ENCODE assay signal across 17 cellular contexts in genomic region chr2:54516842-54517241, GRCh38.
A peak's percentile ranks its signal among the peaks of the same experiment; 100 is the strongest.
DNase-seq lines count a peak whose midpoint lies in the region; ATAC-seq, FAIRE-seq and TF ChIP-seq lines count a peak whose summit lies in the region.
"Had no signal": no experiment of that assay in that cellular context is flagged by ENCODE, and none has a peak within 500 bp of the region (broad histone marks: within the 10 kb centered on the region; RNA-seq: fewer than 3 reads in every experiment).

No MANE protein-coding gene starts in this region.

- WGBS in K562 (ENCODE audit: insufficient coverage, low coverage, missing lambda C conversion rate) = 0% methylated on average over 2 of the region's 2 CpGs
- 61% methylated on average over 2 of the region's 2 CpGs for WGBS in smooth muscle cell (ENCODE audit: low lambda C conversion rate)

- no peak for TF ChIP-seq POLR2A in K562 (conservative IDR thresholded peaks at IDR 0.05)

- ATAC-seq in GM23338 (peak; percentile 78), K562 (no peak; the same call in 2 of the 3 replicates)
- ATAC-seq in activated CD4-positive, CD25-positive, alpha-beta regulatory T cell treated with anti-CD3 and anti-CD28 coated beads, Interleukin-2, amount 50 U/mL, for 24 hours = no peak
- ATAC-seq in stimulated activated memory B cell treated with anti-CD40 and anti-IgM and Interleukin-4, amounts not matched to agents 10 μg/mL and 1 μg/mL and 100 μg/mL, for 72 hours = no peak
- ATAC-seq: HCT116 had no signal

- H3F3A ChIP-seq in GM23338 (replicated peaks; ENCODE audit: low read depth) = no peaks in the 10 kb centered on the region
- peaks cover 14% of the 10 kb centered on the region for H3F3A ChIP-seq in smooth muscle cell (ENCODE audit: low read depth)

- H4K20me1 ChIP-seq in GM23338 (replicated peaks; ENCODE audit: insufficient read depth) = no peaks in the 10 kb centered on the region
- no peaks in the 10 kb centered on the region for H4K20me1 ChIP-seq in K562 (replicated peaks; ENCODE audit: control insufficient read depth, insufficient read depth, low read length)
- peaks cover 70% of the 10 kb centered on the region for H4K20me1 ChIP-seq in smooth muscle cell (ENCODE audit: low read depth)
- H4K20me1 ChIP-seq: BLaER1 treated with 17β-estradiol and CSF1 and Interleukin-3, amounts not matched to agents 10 nM and 100 nM had no signal

- H3K9ac ChIP-seq in K562 (ENCODE audit: insufficient read depth in 1 of 2, low read depth in 2 of 2, low read length in 2 of 2) (no peak overlapping the region), smooth muscle cell (ENCODE audit: low read depth) (no peak overlapping the region)
- H3K9ac ChIP-seq: BLaER1 treated with 17β-estradiol and CSF1 and Interleukin-3, amounts not matched to agents 10 nM and 100 nM had no signal

- no peak overlapping the region for H3K4me3 ChIP-seq in GM23338
- no peak overlapping the region for H3K4me3 ChIP-seq in K562
- no peak overlapping the region for H3K4me3 ChIP-seq in smooth muscle cell
- no peak overlapping the region for H3K4me3 ChIP-seq in SJCRH30
- H3K4me3 ChIP-seq: BLaER1 treated with 17β-estradiol and CSF1 and Interleukin-3, amounts not matched to agents 10 nM and 100 nM had no signal

- peaks cover 2% of the 10 kb centered on the region for H3K27me3 Mint-ChIP-seq in GM23338 (ENCODE audit: insufficient read depth, low read depth, poor library complexity)
- H3K27me3 Mint-ChIP-seq in stimulated activated memory B cell treated with anti-CD40 and anti-IgM and Interleukin-4, amounts not matched to agents 10 μg/mL and 1 μg/mL and 100 μg/mL, for 72 hours = peaks cover 11% of the 10 kb centered on the region

- FAIRE-seq in K562 (lab: Jason Lieb, UNC) = no peak
- FAIRE-seq: G401.6, GM12891 had no signal

- TF ChIP-seq RAD21 in K562 (CRISPR knock-in tag; conservative IDR thresholded peaks at IDR 0.05 in 1 of 2, IDR thresholded peaks at IDR 0.05 in 1 of 2) = no peak

- H3K4me2 ChIP-seq in GM23338 = peak overlapping the region; percentile 42
- H3K4me2 ChIP-seq in K562 (ENCODE audit: insufficient read depth, low read length) = no peak overlapping the region
- H3K4me2 ChIP-seq in smooth muscle cell = no peak overlapping the region
- H3K4me2 ChIP-seq: BLaER1 treated with 17β-estradiol and CSF1 and Interleukin-3, amounts not matched to agents 10 nM and 100 nM had no signal

- H3K36me3 ChIP-seq in GM23338 (ENCODE audit: insufficient read depth) (no peaks in the 10 kb centered on the region), K562 (ENCODE audit: control insufficient read depth, insufficient read depth, low read length) (no peaks in the 10 kb centered on the region), smooth muscle cell (ENCODE audit: low read depth) (no peaks in the 10 kb centered on the region), SJCRH30 (peaks cover 19% of the 10 kb centered on the region)
- H3K36me3 ChIP-seq: BLaER1 treated with 17β-estradiol and CSF1 and Interleukin-3, amounts not matched to agents 10 nM and 100 nM had no signal

- H3K9me3 Mint-ChIP-seq in GM23338 = no peaks in the 10 kb centered on the region
- no peaks in the 10 kb centered on the region for H3K9me3 Mint-ChIP-seq in stimulated activated memory B cell treated with anti-CD40 and anti-IgM and Interleukin-4, amounts not matched to agents 10 μg/mL and 1 μg/mL and 100 μg/mL, for 72 hours
- H3K9me3 Mint-ChIP-seq: CD4-positive, CD25-positive, alpha-beta regulatory T cell; IgD-negative memory B cell had no signal

- H3K27me3 ChIP-seq in GM23338 (ENCODE audit: insufficient read depth) (no peaks in the 10 kb centered on the region), K562 (ENCODE audit: control insufficient read depth in 2 of 2, insufficient read depth in 2 of 2, low read length in 2 of 2) (peaks cover 21 to 29% of the 10 kb centered on the region in 2 experiments; a peak in 4 of 5 replicates), smooth muscle cell (ENCODE audit: low read depth) (no peaks in the 10 kb centered on the region), SJCRH30 (no peaks in the 10 kb centered on the region)
- H3K27me3 ChIP-seq: BLaER1 treated with 17β-estradiol and CSF1 and Interleukin-3, amounts not matched to agents 10 nM and 100 nM had no signal

- H3K9me2 ChIP-seq in GM23338 (ENCODE audit: insufficient read depth) = no peaks in the 10 kb centered on the region

- H3K79me2 ChIP-seq in GM23338 (replicated peaks; ENCODE audit: insufficient read depth) (peaks cover 16% of the 10 kb centered on the region; the same call in 1 of the 2 replicates), K562 (ENCODE audit: control insufficient read depth, insufficient read depth, low read length) (no peaks in the 10 kb centered on the region), smooth muscle cell (ENCODE audit: low read depth) (peaks cover 88% of the 10 kb centered on the region)

- H3K27ac ChIP-seq in GM23338 (ENCODE audit: low read depth) = peak overlapping the region; percentile 26; the same call in 1 of the 2 replicates
- no peak overlapping the region for H3K27ac ChIP-seq in K562 (ENCODE audit: extremely low read depth, low read depth, low read length)
- H3K27ac ChIP-seq in smooth muscle cell (ENCODE audit: low read depth) = peak overlapping the region; percentile 10
- no peak overlapping the region for H3K27ac ChIP-seq in SJCRH30
- H3K27ac ChIP-seq: BLaER1 treated with 17β-estradiol and CSF1 and Interleukin-3, amounts not matched to agents 10 nM and 100 nM had no signal

- H3K36me3 Mint-ChIP-seq in GM23338 (ENCODE audit: low read depth) = no peaks in the 10 kb centered on the region
- H3K36me3 Mint-ChIP-seq in stimulated activated memory B cell treated with anti-CD40 and anti-IgM and Interleukin-4, amounts not matched to agents 10 μg/mL and 1 μg/mL and 100 μg/mL, for 72 hours = no peaks in the 10 kb centered on the region
- H3K36me3 Mint-ChIP-seq: CD4-positive, CD25-positive, alpha-beta regulatory T cell; IgD-negative memory B cell had no signal

- H3K4me1 ChIP-seq in GM23338 (ENCODE audit: insufficient read depth) (peaks cover 26% of the 10 kb centered on the region), K562 (replicated peaks in 1 of 2; ENCODE audit: control insufficient read depth in 2 of 2, insufficient read depth in 2 of 2, low read length in 2 of 2) (no peaks in the 10 kb centered on the region), smooth muscle cell (ENCODE audit: low read depth) (peaks cover 16% of the 10 kb centered on the region), SJCRH30 (peaks cover 14% of the 10 kb centered on the region; the same call in 1 of the 2 replicates)

- H3K4me1 Mint-ChIP-seq in GM23338 = peaks cover 42% of the 10 kb centered on the region
- no peaks in the 10 kb centered on the region for H3K4me1 Mint-ChIP-seq in stimulated activated memory B cell treated with anti-CD40 and anti-IgM and Interleukin-4, amounts not matched to agents 10 μg/mL and 1 μg/mL and 100 μg/mL, for 72 hours
- H3K4me1 Mint-ChIP-seq: CD4-positive, CD25-positive, alpha-beta regulatory T cell; IgD-negative memory B cell had no signal

- POLR2A ChIA-PET in K562 (lab: Yijun Ruan, JAX) = no interaction called here

- TF ChIP-seq CTCF in GM23338 (conservative IDR thresholded peaks at IDR 0.05; ENCODE audit: low read depth in 2 of 2) = no peak
- no peak for TF ChIP-seq CTCF in K562 (IDR thresholded peaks at IDR 0.05 in 2 of 3, conservative IDR thresholded peaks at IDR 0.05 in 1 of 3; ENCODE audit: insufficient read depth in 2 of 3, low read depth in 1 of 3, low read length in 3 of 3)
- TF ChIP-seq CTCF in smooth muscle cell (IDR thresholded peaks at IDR 0.05; ENCODE audit: borderline replicate concordance, insufficient read depth, poor library complexity, severe bottlenecking) = no peak

- no peak for TF ChIP-seq EP300 in K562 (IDR thresholded peaks at IDR 0.05; ENCODE audit: low read length)

- no TSS peak for BruUV-seq in K562 (replicated peaks; lab: Mats Ljungman, UMichigan)

- H3K4me3 Mint-ChIP-seq in GM23338 = peak overlapping the region; percentile 43; the same call in 2 of the 3 replicates
- no peak overlapping the region for H3K4me3 Mint-ChIP-seq in stimulated activated memory B cell treated with anti-CD40 and anti-IgM and Interleukin-4, amounts not matched to agents 10 μg/mL and 1 μg/mL and 100 μg/mL, for 72 hours
- H3K4me3 Mint-ChIP-seq: CD4-positive, CD25-positive, alpha-beta regulatory T cell; IgD-negative memory B cell had no signal

- in situ Hi-C loops in K562 (cut with MboI) = no loop called here

- H3K9me3 ChIP-seq in K562 (replicated peaks; ENCODE audit: control insufficient read depth, insufficient read depth, low read depth, low read length) = no peaks in the 10 kb centered on the region
- H3K9me3 ChIP-seq in smooth muscle cell (replicated peaks; ENCODE audit: low read depth) = no peaks in the 10 kb centered on the region
- no peaks in the 10 kb centered on the region for H3K9me3 ChIP-seq in SJCRH30 (replicated peaks)
- H3K9me3 ChIP-seq: BLaER1 treated with 17β-estradiol and CSF1 and Interleukin-3, amounts not matched to agents 10 nM and 100 nM had no signal

- DNase-seq in GM23338 (ENCODE audit: low spot score) (peak; percentile 59), NCI-H226 (peak; percentile 35), K562 (ENCODE audit: extremely low read depth in 1 of 4, low spot score in 3 of 4) (no peak), smooth muscle cell (lab: John Stamatoyannopoulos, UW; ENCODE audit: unreplicated experiment) (no peak), SJCRH30 (no peak)
- DNase-seq: ACHN; Calu3; CD4-positive, CD25-positive, alpha-beta regulatory T cell; DMS 273 treated with DMSO at 0.1 percent for 48 hours; DMS79 had no signal

- peak overlapping the region; percentile 78 for H3K27ac Mint-ChIP-seq in GM23338
- H3K27ac Mint-ChIP-seq in stimulated activated memory B cell treated with anti-CD40 and anti-IgM and Interleukin-4, amounts not matched to agents 10 μg/mL and 1 μg/mL and 100 μg/mL, for 72 hours = no peak overlapping the region
- H3K27ac Mint-ChIP-seq: IgD-negative memory B cell had no signal

- intact Hi-C loops in K562 (cut with micrococcal nuclease) = no loop called here

- H3K9me1 ChIP-seq in K562 (ENCODE audit: control insufficient read depth, insufficient read depth, low read length) = no peaks in the 10 kb centered on the region

- H2AFZ ChIP-seq in GM23338 (no peak overlapping the region), K562 (ENCODE audit: low read depth, low read length) (no peak overlapping the region), smooth muscle cell (ENCODE audit: low read depth) (no peak overlapping the region)

- CTCF ChIA-PET in K562 (lab: Yijun Ruan, JAX; ENCODE audit: low intra/inter-chr PET ratio) = no interaction called here

TF ChIP-seq in GM23338, 12 proteins besides CTCF, POLR2A, EP300 and RAD21 (continues in another document):
- TF ChIP-seq EZH2 (IDR thresholded peaks at IDR 0.05; ENCODE audit: low read depth, unreplicated experiment) = no peak
- 0 out of 2 replicates have a peak, but pooled peaks have one; percentile 17 for TF ChIP-seq NANOG (IDR thresholded peaks at IDR 0.05; ENCODE audit: borderline replicate concordance)
- TF ChIP-seq POLR2AphosphoS5 (IDR thresholded peaks at IDR 0.05; ENCODE audit: low read depth) = no peak

TF ChIP-seq in K562, 482 proteins besides CTCF, POLR2A, EP300 and RAD21 (continues in another document):
- TF ChIP-seq ZC3H11A (IDR thresholded peaks at IDR 0.05; ENCODE audit: low read depth, low read length) (no peak), MAFF (IDR thresholded peaks at IDR 0.05; ENCODE audit: low read length) (no peak), CBFA2T2 (conservative IDR thresholded peaks at IDR 0.05) (0 out of 2 replicates have a peak, but pooled peaks have one; percentile 15)

Comparison
In these comparisons a context has a peak if more than half of its experiments do, and no peak if none do; other contexts are left out.
1. DNase-seq: peak in GM23338 (single experiment) and NCI-H226 (single experiment); none in K562 (0 of 4), smooth muscle cell (single experiment) and SJCRH30 (0 of 2).
2. H3K27ac ChIP-seq: peak in GM23338 (single experiment) and smooth muscle cell (single experiment); none in K562 (single experiment) and SJCRH30 (single experiment).